Comparison of ENCODE assay signal across 1 cellular context in the genomic region with DNA sequence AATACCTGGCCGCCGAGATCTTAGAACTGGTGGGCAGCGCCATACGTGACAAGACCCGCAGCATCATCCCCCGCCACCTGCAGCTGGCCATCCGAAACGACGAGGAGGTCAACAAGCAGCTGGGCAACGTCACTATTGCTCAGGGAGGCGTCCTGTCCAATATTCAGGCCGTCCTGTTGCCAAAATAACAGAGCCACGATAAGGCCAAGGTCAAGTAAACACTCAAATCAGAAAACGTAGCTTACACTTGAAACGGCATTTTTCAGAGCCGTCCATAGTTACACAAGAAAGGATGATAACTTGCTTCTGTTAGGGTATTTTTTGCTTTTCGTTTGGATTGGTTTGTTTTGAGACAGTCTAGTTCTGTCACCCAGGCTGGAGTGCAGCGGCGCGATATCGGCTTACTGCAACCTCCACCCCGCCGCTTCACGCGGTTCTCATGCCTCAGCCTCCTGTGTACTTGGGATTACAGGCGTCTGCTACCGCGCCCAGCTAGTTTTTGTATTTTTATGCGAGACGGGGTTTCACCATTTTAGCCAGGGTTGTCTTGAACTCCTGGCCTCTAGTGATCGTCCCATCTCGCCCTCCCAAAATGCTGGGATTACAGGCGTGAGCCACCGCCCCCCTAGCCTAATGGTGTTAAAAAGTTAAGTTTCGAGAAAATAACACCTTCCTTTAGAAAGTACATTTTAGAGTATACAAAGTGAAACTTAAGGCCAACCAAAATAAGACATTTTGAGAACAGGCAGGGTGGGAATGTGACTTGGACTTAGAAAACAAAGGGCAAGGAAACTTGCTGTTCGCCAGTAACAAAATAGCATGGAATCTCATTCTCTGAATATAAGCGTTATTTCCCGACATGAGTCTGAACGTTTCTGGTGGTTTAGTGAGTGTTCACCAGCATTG.
A peak's percentile ranks its signal among the peaks of the same experiment; 100 is the strongest.
TF ChIP-seq lines count a peak whose summit lies in the region.

No MANE protein-coding gene starts in this region.

TF ChIP-seq in HepG2, 621 proteins besides CTCF, POLR2A, EP300 and RAD21 (continued from another document and continues in another):
- TF ChIP-seq, protein P1, sequence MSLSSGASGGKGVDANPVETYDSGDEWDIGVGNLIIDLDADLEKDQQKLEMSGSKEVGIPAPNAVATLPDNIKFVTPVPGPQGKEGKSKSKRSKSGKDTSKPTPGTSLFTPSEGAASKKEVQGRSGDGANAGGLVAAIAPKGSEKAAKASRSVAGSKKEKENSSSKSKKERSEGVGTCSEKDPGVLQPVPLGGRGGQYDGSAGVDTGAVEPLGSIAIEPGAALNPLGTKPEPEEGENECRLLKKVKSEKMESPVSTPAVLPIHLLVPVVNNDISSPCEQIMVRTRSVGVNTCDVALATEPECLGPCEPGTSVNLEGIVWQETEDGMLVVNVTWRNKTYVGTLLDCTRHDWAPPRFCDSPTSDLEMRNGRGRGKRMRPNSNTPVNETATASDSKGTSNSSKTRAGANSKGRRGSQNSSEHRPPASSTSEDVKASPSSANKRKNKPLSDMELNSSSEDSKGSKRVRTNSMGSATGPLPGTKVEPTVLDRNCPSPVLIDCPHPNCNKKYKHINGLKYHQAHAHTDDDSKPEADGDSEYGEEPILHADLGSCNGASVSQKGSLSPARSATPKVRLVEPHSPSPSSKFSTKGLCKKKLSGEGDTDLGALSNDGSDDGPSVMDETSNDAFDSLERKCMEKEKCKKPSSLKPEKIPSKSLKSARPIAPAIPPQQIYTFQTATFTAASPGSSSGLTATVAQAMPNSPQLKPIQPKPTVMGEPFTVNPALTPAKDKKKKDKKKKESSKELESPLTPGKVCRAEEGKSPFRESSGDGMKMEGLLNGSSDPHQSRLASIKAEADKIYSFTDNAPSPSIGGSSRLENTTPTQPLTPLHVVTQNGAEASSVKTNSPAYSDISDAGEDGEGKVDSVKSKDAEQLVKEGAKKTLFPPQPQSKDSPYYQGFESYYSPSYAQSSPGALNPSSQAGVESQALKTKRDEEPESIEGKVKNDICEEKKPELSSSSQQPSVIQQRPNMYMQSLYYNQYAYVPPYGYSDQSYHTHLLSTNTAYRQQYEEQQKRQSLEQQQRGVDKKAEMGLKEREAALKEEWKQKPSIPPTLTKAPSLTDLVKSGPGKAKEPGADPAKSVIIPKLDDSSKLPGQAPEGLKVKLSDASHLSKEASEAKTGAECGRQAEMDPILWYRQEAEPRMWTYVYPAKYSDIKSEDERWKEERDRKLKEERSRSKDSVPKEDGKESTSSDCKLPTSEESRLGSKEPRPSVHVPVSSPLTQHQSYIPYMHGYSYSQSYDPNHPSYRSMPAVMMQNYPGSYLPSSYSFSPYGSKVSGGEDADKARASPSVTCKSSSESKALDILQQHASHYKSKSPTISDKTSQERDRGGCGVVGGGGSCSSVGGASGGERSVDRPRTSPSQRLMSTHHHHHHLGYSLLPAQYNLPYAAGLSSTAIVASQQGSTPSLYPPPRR (CRISPR knock-in tag; IDR thresholded peaks at IDR 0.05; ENCODE audit: borderline replicate concordance), result no peak
- TF ChIP-seq SOX13 (IDR thresholded peaks at IDR 0.05) (peak; percentile 40; the same call in 1 of the 2 replicates), SOX13 (CRISPR knock-in tag; conservative IDR thresholded peaks at IDR 0.05 in 1 of 2, IDR thresholded peaks at IDR 0.05 in 1 of 2) (peak in 1 of 2 experiments; percentile 44; a peak in 1 of 4 replicates), SUZ12 (IDR thresholded peaks at IDR 0.05; ENCODE audit: low read depth, low read length) (no peak), CREB1 (IDR thresholded peaks at IDR 0.05) (peak; percentile 77), CREB1 (CRISPR knock-in tag; IDR thresholded peaks at IDR 0.05) (peak; percentile 33; the same call in 1 of the 2 replicates), ZBTB8A (CRISPR knock-in tag; IDR thresholded peaks at IDR 0.05; ENCODE audit: borderline replicate concordance, low read depth) (no peak), ZFP36L2 (CRISPR knock-in tag; IDR thresholded peaks at IDR 0.05) (no peak; the same call in 1 of the 2 replicates), ZNF549 (CRISPR knock-in tag; IDR thresholded peaks at IDR 0.05) (0 out of 2 replicates have a peak, but pooled peaks have one; percentile 32), KDM5A (IDR thresholded peaks at IDR 0.05; ENCODE audit: borderline replicate concordance, low read length) (no peak; the same call in 1 of the 2 replicates), ZNF883 (CRISPR knock-in tag; IDR thresholded peaks at IDR 0.05; ENCODE audit: not compliant biosample characterization) (no peak), MYC (CRISPR knock-in tag; IDR thresholded peaks at IDR 0.05; ENCODE audit: borderline replicate concordance) (peak; percentile 11; the same call in 1 of the 2 replicates), CC2D1A (CRISPR knock-in tag; IDR thresholded peaks at IDR 0.05) (no peak), ZSCAN25 (CRISPR knock-in tag; IDR thresholded peaks at IDR 0.05) (no peak), ZNF446 (CRISPR knock-in tag; IDR thresholded peaks at IDR 0.05) (peak; percentile 83; the same call in 1 of the 2 replicates), TP53 (CRISPR knock-in tag; conservative IDR thresholded peaks at IDR 0.05) (0 out of 2 replicates have a peak, but pooled peaks have one; percentile 51), MTF2 (CRISPR knock-in tag; IDR thresholded peaks at IDR 0.05; ENCODE audit: borderline replicate concordance) (0 out of 2 replicates have a peak, but pooled peaks have one; percentile 35), ZNF432 (CRISPR knock-in tag; IDR thresholded peaks at IDR 0.05; ENCODE audit: borderline replicate concordance) (no peak), ISX (CRISPR knock-in tag; conservative IDR thresholded peaks at IDR 0.05) (peak; percentile 75; the same call in 1 of the 2 replicates), ZNF781 (CRISPR knock-in tag; IDR thresholded peaks at IDR 0.05; ENCODE audit: borderline replicate concordance, not compliant biosample characterization) (peak; percentile 37), ZFP36 (IDR thresholded peaks at IDR 0.05; ENCODE audit: borderline replicate concordance, low read depth, low read length, partially characterized antibody) (no peak), ZNF367 (CRISPR knock-in tag; IDR thresholded peaks at IDR 0.05; ENCODE audit: borderline replicate concordance) (peak; percentile 64; the same call in 1 of the 2 replicates), ZNF17 (CRISPR knock-in tag; IDR thresholded peaks at IDR 0.05) (no peak), RFX3 (CRISPR knock-in tag; IDR thresholded peaks at IDR 0.05) (no peak), ARID2 (CRISPR knock-in tag; IDR thresholded peaks at IDR 0.05; ENCODE audit: borderline replicate concordance) (0 out of 2 replicates have a peak, but pooled peaks have one; percentile 79), HOXA5 (CRISPR knock-in tag; IDR thresholded peaks at IDR 0.05) (peak; percentile 42; the same call in 1 of the 2 replicates), ZNF703 (CRISPR knock-in tag; IDR thresholded peaks at IDR 0.05; ENCODE audit: borderline replicate concordance) (peak; percentile 38; the same call in 1 of the 2 replicates), ZNF747 (CRISPR knock-in tag; IDR thresholded peaks at IDR 0.05; ENCODE audit: borderline replicate concordance) (no peak), RXRA (CRISPR knock-in tag; IDR thresholded peaks at IDR 0.05) (peak; percentile 72; the same call in 1 of the 2 replicates), ZNF138 (CRISPR knock-in tag; IDR thresholded peaks at IDR 0.05; ENCODE audit: low read depth) (0 out of 2 replicates have a peak, but pooled peaks have one; percentile 36), RBFOX2 (IDR thresholded peaks at IDR 0.05; ENCODE audit: low read depth, low read length) (peak; percentile 64), MATR3 (CRISPR knock-in tag; IDR thresholded peaks at IDR 0.05) (no peak), GABPB1 (CRISPR knock-in tag; IDR thresholded peaks at IDR 0.05) (0 out of 2 replicates have a peak, but pooled peaks have one; percentile 29)
- TF ChIP-seq, protein P2, sequence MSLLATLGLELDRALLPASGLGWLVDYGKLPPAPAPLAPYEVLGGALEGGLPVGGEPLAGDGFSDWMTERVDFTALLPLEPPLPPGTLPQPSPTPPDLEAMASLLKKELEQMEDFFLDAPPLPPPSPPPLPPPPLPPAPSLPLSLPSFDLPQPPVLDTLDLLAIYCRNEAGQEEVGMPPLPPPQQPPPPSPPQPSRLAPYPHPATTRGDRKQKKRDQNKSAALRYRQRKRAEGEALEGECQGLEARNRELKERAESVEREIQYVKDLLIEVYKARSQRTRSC (CRISPR knock-in tag; IDR thresholded peaks at IDR 0.05; ENCODE audit: low read depth), result 0 out of 2 replicates have a peak, but pooled peaks have one; percentile 5
- TF ChIP-seq, protein P3, sequence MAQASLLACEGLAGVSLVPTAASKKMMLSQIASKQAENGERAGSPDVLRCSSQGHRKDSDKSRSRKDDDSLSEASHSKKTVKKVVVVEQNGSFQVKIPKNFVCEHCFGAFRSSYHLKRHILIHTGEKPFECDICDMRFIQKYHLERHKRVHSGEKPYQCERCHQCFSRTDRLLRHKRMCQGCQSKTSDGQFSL (CRISPR knock-in tag; IDR thresholded peaks at IDR 0.05), result 0 out of 2 replicates have a peak, but pooled peaks have one; percentile 35
- TF ChIP-seq, protein P4, sequence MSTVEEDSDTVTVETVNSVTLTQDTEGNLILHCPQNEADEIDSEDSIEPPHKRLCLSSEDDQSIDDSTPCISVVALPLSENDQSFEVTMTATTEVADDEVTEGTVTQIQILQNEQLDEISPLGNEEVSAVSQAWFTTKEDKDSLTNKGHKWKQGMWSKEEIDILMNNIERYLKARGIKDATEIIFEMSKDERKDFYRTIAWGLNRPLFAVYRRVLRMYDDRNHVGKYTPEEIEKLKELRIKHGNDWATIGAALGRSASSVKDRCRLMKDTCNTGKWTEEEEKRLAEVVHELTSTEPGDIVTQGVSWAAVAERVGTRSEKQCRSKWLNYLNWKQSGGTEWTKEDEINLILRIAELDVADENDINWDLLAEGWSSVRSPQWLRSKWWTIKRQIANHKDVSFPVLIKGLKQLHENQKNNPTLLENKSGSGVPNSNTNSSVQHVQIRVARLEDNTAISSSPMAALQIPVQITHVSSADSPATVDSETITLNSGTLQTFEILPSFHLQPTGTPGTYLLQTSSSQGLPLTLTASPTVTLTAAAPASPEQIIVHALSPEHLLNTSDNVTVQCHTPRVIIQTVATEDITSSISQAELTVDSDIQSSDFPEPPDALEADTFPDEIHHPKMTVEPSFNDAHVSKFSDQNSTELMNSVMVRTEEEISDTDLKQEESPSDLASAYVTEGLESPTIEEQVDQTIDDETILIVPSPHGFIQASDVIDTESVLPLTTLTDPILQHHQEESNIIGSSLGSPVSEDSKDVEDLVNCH (CRISPR knock-in tag; IDR thresholded peaks at IDR 0.05), result 0 out of 2 replicates have a peak, but pooled peaks have one; percentile 8
- TF ChIP-seq, protein P5, sequence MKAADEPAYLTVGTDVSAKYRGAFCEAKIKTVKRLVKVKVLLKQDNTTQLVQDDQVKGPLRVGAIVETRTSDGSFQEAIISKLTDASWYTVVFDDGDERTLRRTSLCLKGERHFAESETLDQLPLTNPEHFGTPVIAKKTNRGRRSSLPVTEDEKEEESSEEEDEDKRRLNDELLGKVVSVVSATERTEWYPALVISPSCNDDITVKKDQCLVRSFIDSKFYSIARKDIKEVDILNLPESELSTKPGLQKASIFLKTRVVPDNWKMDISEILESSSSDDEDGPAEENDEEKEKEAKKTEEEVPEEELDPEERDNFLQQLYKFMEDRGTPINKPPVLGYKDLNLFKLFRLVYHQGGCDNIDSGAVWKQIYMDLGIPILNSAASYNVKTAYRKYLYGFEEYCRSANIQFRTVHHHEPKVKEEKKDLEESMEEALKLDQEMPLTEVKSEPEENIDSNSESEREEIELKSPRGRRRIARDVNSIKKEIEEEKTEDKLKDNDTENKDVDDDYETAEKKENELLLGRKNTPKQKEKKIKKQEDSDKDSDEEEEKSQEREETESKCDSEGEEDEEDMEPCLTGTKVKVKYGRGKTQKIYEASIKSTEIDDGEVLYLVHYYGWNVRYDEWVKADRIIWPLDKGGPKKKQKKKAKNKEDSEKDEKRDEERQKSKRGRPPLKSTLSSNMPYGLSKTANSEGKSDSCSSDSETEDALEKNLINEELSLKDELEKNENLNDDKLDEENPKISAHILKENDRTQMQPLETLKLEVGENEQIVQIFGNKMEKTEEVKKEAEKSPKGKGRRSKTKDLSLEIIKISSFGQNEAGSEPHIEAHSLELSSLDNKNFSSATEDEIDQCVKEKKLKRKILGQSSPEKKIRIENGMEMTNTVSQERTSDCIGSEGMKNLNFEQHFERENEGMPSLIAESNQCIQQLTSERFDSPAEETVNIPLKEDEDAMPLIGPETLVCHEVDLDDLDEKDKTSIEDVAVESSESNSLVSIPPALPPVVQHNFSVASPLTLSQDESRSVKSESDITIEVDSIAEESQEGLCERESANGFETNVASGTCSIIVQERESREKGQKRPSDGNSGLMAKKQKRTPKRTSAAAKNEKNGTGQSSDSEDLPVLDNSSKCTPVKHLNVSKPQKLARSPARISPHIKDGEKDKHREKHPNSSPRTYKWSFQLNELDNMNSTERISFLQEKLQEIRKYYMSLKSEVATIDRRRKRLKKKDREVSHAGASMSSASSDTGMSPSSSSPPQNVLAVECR (CRISPR knock-in tag; IDR thresholded peaks at IDR 0.05; ENCODE audit: borderline replicate concordance), result peak; percentile 57
- TF ChIP-seq, protein P6, sequence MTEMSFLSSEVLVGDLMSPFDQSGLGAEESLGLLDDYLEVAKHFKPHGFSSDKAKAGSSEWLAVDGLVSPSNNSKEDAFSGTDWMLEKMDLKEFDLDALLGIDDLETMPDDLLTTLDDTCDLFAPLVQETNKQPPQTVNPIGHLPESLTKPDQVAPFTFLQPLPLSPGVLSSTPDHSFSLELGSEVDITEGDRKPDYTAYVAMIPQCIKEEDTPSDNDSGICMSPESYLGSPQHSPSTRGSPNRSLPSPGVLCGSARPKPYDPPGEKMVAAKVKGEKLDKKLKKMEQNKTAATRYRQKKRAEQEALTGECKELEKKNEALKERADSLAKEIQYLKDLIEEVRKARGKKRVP (CRISPR knock-in tag; IDR thresholded peaks at IDR 0.05), result peak in 1 of 2 experiments; percentile 20; a peak in 1 of 4 replicates
- TF ChIP-seq, protein P7, sequence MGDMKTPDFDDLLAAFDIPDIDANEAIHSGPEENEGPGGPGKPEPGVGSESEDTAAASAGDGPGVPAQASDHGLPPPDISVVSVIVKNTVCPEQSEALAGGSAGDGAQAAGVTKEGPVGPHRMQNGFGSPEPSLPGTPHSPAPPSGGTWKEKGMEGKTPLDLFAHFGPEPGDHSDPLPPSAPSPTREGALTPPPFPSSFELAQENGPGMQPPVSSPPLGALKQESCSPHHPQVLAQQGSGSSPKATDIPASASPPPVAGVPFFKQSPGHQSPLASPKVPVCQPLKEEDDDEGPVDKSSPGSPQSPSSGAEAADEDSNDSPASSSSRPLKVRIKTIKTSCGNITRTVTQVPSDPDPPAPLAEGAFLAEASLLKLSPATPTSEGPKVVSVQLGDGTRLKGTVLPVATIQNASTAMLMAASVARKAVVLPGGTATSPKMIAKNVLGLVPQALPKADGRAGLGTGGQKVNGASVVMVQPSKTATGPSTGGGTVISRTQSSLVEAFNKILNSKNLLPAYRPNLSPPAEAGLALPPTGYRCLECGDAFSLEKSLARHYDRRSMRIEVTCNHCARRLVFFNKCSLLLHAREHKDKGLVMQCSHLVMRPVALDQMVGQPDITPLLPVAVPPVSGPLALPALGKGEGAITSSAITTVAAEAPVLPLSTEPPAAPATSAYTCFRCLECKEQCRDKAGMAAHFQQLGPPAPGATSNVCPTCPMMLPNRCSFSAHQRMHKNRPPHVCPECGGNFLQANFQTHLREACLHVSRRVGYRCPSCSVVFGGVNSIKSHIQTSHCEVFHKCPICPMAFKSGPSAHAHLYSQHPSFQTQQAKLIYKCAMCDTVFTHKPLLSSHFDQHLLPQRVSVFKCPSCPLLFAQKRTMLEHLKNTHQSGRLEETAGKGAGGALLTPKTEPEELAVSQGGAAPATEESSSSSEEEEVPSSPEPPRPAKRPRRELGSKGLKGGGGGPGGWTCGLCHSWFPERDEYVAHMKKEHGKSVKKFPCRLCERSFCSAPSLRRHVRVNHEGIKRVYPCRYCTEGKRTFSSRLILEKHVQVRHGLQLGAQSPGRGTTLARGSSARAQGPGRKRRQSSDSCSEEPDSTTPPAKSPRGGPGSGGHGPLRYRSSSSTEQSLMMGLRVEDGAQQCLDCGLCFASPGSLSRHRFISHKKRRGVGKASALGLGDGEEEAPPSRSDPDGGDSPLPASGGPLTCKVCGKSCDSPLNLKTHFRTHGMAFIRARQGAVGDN (CRISPR knock-in tag; IDR thresholded peaks at IDR 0.05), result peak; percentile 84
